Comparison of ENCODE assay signal across 8 cellular contexts in genomic region chr7:56033671-56034432, GRCh38. TPM values are rescaled to one million over a fixed set of nuclear protein-coding genes. Genes with fewer than 3 reads are reported as not detected.
A peak's percentile ranks its signal among the peaks of the same experiment; 100 is the strongest.
DNase-seq lines count a peak whose midpoint lies in the region; ATAC-seq and TF ChIP-seq lines count a peak whose summit lies in the region.

No MANE protein-coding gene starts in this region.

- intact Hi-C loops in left lung (cut with DNase I), result no loop called here

- TF ChIP-seq CTCF in choroid plexus epithelial cell (conservative IDR thresholded peaks at IDR 0.05; ENCODE audit: low read depth, low read length) (peak; percentile 49), left lung (IDR thresholded peaks at IDR 0.05) (peak in 1 of 2 donors; percentile 32)

- H3K27ac ChIP-seq in left lung, result peak overlapping the region; percentile 22 to 71

- H3K4me1 ChIP-seq in left lung, result peaks cover 0 to 18% of the 10 kb centered on the region in 2 donors

- peaks cover 0 to 17% of the 10 kb centered on the region in 2 donors for H3K36me3 ChIP-seq in left lung

- H3K4me3 ChIP-seq in choroid plexus epithelial cell (ENCODE audit: low read depth, low read length), result peak overlapping the region; percentile 64
- peak overlapping the region; percentile 65 to 67 for H3K4me3 ChIP-seq in left lung

- peak; percentile 76 for DNase-seq in AG20443 (ENCODE audit: low spot score)
- peak; percentile 18 for DNase-seq in NCI-H226
- DNase-seq in activated CD4-positive, CD25-positive, alpha-beta regulatory T cell treated with anti-CD3 and anti-CD28 coated beads, Interleukin-2, amount 50 U/mL, for 72 hours, result peak; percentile 71
- peak; percentile 77 for DNase-seq in choroid plexus epithelial cell (ENCODE audit: low read depth)
- peak; percentile 73 to 91 for DNase-seq in left lung
- peak; percentile 71 for DNase-seq in stimulated activated CD4-positive, alpha-beta T cell treated with anti-CD3 and anti-CD28 coated beads, Interleukin-4, amount 100 ng/mL, for 1 hour

- no peaks in the 10 kb centered on the region for H3K9me3 ChIP-seq in left lung

- peak; percentile 99 for ATAC-seq in GM18909 (IDR thresholded peaks at IDR 0.05; ENCODE audit: poor library complexity, unreplicated experiment)
- ATAC-seq in HG03135 (IDR thresholded peaks at IDR 0.05; ENCODE audit: unreplicated experiment), result peak; percentile 93
- ATAC-seq in left lung, result peak; percentile 96

- H3K27me3 ChIP-seq in left lung, result no peaks in the 10 kb centered on the region

RNA-seq across cellular contexts. Expression of gene PSPH, which starts 17.4 kb away (rescaled TPM):
- 10 to 100 TPM; 13.7 to 19.5 TPM for total RNA-seq in left lung

RNA-seq across cellular contexts. Expression of gene CCT6A, which starts 17.7 kb away (rescaled TPM):
- 100 to 1,000 TPM in 1 of 2 donors, 10 to 100 TPM in 1; 84.9 to 127 TPM for total RNA-seq in left lung

RNA-seq across cellular contexts. Expression of gene SUMF2, which starts 30.2 kb away (rescaled TPM):
- 100 to 1,000 TPM; 134 to 151 TPM for total RNA-seq in left lung

RNA-seq across cellular contexts. Expression of gene PHKG1, which starts 58.9 kb away (rescaled TPM):
- total RNA-seq in left lung, result 1 to 10 TPM in 1 of 2 donors, under 1 TPM in 1; 0.32 to 1.8 TPM

Comparison
In these comparisons a context has a peak if more than half of its experiments do, and no peak if none do; other contexts are left out.
1. Peak in every context shown above with its lines: DNase-seq, ATAC-seq, H3K4me3 ChIP-seq and H3K27ac ChIP-seq.
2. DNase-seq: peak in every context shown above with its lines; median percentile 82 in left lung; 77 in choroid plexus epithelial cell; 76 in AG20443; 71 in activated CD4-positive, CD25-positive, alpha-beta regulatory T cell treated with anti-CD3 and anti-CD28 coated beads, Interleukin-2, amount 50 U/mL, for 72 hours; 71 in stimulated activated CD4-positive, alpha-beta T cell treated with anti-CD3 and anti-CD28 coated beads, Interleukin-4, amount 100 ng/mL, for 1 hour; 18 in NCI-H226.